In the genomic region with DNA sequence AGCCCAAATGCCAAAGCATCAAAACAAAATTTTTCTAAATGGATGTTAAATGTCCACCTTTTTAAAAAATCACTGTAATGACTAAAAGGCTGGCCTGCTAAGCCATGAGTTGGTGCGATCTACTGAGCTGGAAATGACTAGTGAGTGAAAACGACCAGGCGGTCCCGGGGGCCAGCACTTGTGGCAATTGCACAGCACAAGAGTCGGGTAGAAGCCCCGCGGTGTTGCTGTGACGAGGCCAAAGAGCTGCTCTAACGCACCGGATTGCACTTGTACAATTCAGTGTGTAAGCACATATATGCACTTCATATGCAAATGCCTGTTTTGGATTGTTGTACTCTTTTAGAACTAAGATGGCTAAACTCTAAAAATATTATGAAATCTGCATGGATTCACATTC, we compare ENCODE assay signal across 19 cellular contexts.
A peak's percentile ranks its signal among the peaks of the same experiment; 100 is the strongest.
DNase-seq lines count a peak whose midpoint lies in the region; ATAC-seq and TF ChIP-seq lines count a peak whose summit lies in the region.
"Had no signal": no experiment of that assay in that cellular context is flagged by ENCODE, and none has a peak within 500 bp of the region (broad histone marks: within the 10 kb centered on the region; RNA-seq: fewer than 3 reads in every experiment).

No MANE protein-coding gene starts in this region.

- TF ChIP-seq POLR2A in spleen (IDR thresholded peaks at IDR 0.05) = no peak

- H3K4me3 Mint-ChIP-seq in chondrocyte (ENCODE audit: unreplicated experiment) (no peak overlapping the region), immature natural killer cell (no peak overlapping the region)
- H3K4me3 Mint-ChIP-seq in activated T-helper 17 cell treated with anti-CD3 and anti-CD28 coated beads, Interleukin-2, amount 50 U/mL, for 72 hours = no peak overlapping the region
- H3K4me3 Mint-ChIP-seq: CD4-positive, alpha-beta T cell; HFFc6 had no signal

- H3K4me1 Mint-ChIP-seq in chondrocyte (ENCODE audit: low read depth) = no peaks in the 10 kb centered on the region
- H3K4me1 Mint-ChIP-seq in immature natural killer cell = no peaks in the 10 kb centered on the region
- H3K4me1 Mint-ChIP-seq in activated T-helper 17 cell treated with anti-CD3 and anti-CD28 coated beads, Interleukin-2, amount 50 U/mL, for 72 hours = no peaks in the 10 kb centered on the region

- no peaks in the 10 kb centered on the region for H3K27me3 ChIP-seq in spleen (replicated peaks in 1 of 7)

- peaks cover 53% of the 10 kb centered on the region for H3K36me3 Mint-ChIP-seq in chondrocyte (ENCODE audit: low read depth)
- H3K36me3 Mint-ChIP-seq in immature natural killer cell = peaks cover 26 to 67% (median 48%) of the 10 kb centered on the region in 3 donors
- H3K36me3 Mint-ChIP-seq in activated T-helper 17 cell treated with anti-CD3 and anti-CD28 coated beads, Interleukin-2, amount 50 U/mL, for 72 hours (ENCODE audit: low read depth) = peaks cover 100% of the 10 kb centered on the region

- intact Hi-C loops in spleen (cut with DNase I; ENCODE audit: low total_unique reads) = no loop called here

- H3K4me1 ChIP-seq in spleen = no peaks in the 10 kb centered on the region
- H3K4me1 ChIP-seq: Caco-2 had no signal

- H3K36me3 ChIP-seq in spleen = peaks cover 19 to 100% (median 99%) of the 10 kb centered on the region in 6 donors

- WGBS in spleen, 5 donors = 93 to 97% (median 94%) methylated on average over 10 of the region's 10 CpGs

- H3K4me3 ChIP-seq in spleen = no peak overlapping the region

- DNase-seq in activated effector memory CD4-positive, alpha-beta T cell treated with anti-CD3 and anti-CD28 coated beads, Interleukin-2, amount 50 U/mL, for 16 hours = peak; percentile 44
- no peak for DNase-seq in activated effector memory CD4-positive, alpha-beta T cell treated with Interleukin-2 at 50 U/mL for 16 hours
- DNase-seq in chondrocyte (ENCODE audit: low spot score) (peak; percentile 52), immature natural killer cell (no peak), spleen (peak; percentile 57), NCI-H1930 (lab: John Stamatoyannopoulos, UW) (no peak), Ammon's horn (ENCODE audit: low spot score) (no peak)
- DNase-seq: Caco-2; CD4-positive, alpha-beta T cell; DMS79; GDM1; GOT3; H7; HFFc6 had no signal

- H3K9me3 Mint-ChIP-seq in chondrocyte (ENCODE audit: low read depth) = no peaks in the 10 kb centered on the region
- H3K9me3 Mint-ChIP-seq in immature natural killer cell = no peaks in the 10 kb centered on the region
- H3K9me3 Mint-ChIP-seq in activated T-helper 17 cell treated with anti-CD3 and anti-CD28 coated beads, Interleukin-2, amount 50 U/mL, for 72 hours = no peaks in the 10 kb centered on the region
- H3K9me3 Mint-ChIP-seq: CD4-positive, alpha-beta T cell; HFFc6; IgD-negative memory B cell had no signal

- H3K27me3 Mint-ChIP-seq in chondrocyte (ENCODE audit: low read depth) = no peaks in the 10 kb centered on the region
- H3K27me3 Mint-ChIP-seq in immature natural killer cell (ENCODE audit: low read depth in 3 of 3) = peaks cover 2 to 19% (median 11%) of the 10 kb centered on the region in 3 donors
- no peaks in the 10 kb centered on the region for H3K27me3 Mint-ChIP-seq in activated T-helper 17 cell treated with anti-CD3 and anti-CD28 coated beads, Interleukin-2, amount 50 U/mL, for 72 hours
- H3K27me3 Mint-ChIP-seq: CD4-positive, alpha-beta T cell; IgD-negative memory B cell had no signal

- no peak overlapping the region for H3K27ac Mint-ChIP-seq in chondrocyte (ENCODE audit: unreplicated experiment)
- peak overlapping the region in 4 of 6 donors; percentile 1 to 49 (median 27) for H3K27ac Mint-ChIP-seq in immature natural killer cell
- H3K27ac Mint-ChIP-seq in activated T-helper 17 cell treated with anti-CD3 and anti-CD28 coated beads, Interleukin-2, amount 50 U/mL, for 72 hours = no peak overlapping the region
- H3K27ac Mint-ChIP-seq: HFFc6 had no signal

- H3K27ac ChIP-seq in spleen = no peak overlapping the region
- H3K27ac ChIP-seq: C4-2B had no signal

- TF ChIP-seq CTCF in chondrocyte (IDR thresholded peaks at IDR 0.05) = no peak
- TF ChIP-seq CTCF in spleen (IDR thresholded peaks at IDR 0.05 in 8 of 11, conservative IDR thresholded peaks at IDR 0.05 in 3 of 11) = no peak

- no peak for ATAC-seq in activated T-helper 17 cell treated with anti-CD3 and anti-CD28 coated beads, Interleukin-2, amount 50 U/mL, for 72 hours (replicated peaks)
- ATAC-seq: HCT116, HepG2 had no signal

- no peaks in the 10 kb centered on the region for H3K9me3 ChIP-seq in spleen
- H3K9me3 ChIP-seq: Caco-2 had no signal

Comparison
In these comparisons a context has a peak if more than half of its experiments do, and no peak if none do; other contexts are left out.
1. DNase-seq: peak in activated effector memory CD4-positive, alpha-beta T cell treated with anti-CD3 and anti-CD28 coated beads, Interleukin-2, amount 50 U/mL, for 16 hours (single experiment), chondrocyte (single experiment) and spleen (single experiment); none in activated effector memory CD4-positive, alpha-beta T cell treated with Interleukin-2 at 50 U/mL for 16 hours (single experiment), immature natural killer cell (0 of 3), NCI-H1930 (0 of 2) and Ammon's horn (single experiment).
2. H3K27ac Mint-ChIP-seq: peak in immature natural killer cell (4 of 6); none in chondrocyte (single experiment) and activated T-helper 17 cell treated with anti-CD3 and anti-CD28 coated beads, Interleukin-2, amount 50 U/mL, for 72 hours (single experiment).